In the genomic region with DNA sequence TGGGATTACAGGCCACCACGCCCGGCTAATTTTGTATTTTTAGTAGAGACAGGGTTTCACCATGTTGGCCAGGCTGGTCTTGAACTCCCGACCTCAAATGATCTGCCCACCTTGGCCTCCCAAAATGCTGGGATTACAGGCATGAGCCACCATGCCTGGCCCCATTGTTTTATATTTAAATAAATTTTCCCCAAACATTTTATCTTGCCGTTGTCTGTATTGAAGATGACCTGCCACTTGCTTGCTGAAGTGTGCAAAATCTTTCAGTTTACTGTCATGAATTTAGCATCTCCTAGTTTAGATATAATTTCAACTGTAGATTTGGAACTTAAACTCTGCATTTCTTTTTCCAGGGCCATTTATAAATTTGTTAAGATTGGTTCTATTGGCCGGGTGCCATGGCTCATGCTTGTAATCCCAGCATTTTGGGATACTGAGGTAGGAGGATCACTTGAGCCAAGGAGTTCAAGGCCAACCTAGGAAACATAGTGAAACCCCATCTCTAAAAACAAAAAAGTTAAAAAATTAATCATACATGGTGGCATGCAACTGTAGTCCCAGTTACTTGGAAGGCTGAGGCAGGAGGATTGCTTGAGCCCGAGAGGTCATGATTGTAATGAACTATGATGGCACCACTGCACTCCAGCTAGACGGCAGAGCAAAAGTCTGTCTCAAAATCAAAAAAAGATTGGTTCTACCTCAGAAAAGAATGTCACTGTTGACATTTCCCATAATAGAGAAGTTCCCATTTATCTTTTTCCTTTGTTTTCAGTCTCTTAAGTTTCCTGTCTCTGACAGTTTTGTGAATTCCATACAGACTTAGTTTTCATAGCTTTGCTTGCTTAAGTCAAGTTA, we compare ENCODE assay signal across 12 cellular contexts.
DNase-seq lines count a peak whose midpoint lies in the region; ATAC-seq and TF ChIP-seq lines count a peak whose summit lies in the region.
"Had no signal": no experiment of that assay in that cellular context is flagged by ENCODE, and none has a peak within 500 bp of the region (broad histone marks: within the 10 kb centered on the region; RNA-seq: fewer than 3 reads in every experiment).

No MANE protein-coding gene starts in this region.

- no peak for TF ChIP-seq EP300 in stomach (IDR thresholded peaks at IDR 0.05)

- no peaks in the 10 kb centered on the region for H3K27me3 ChIP-seq in stomach
- H3K27me3 ChIP-seq: right atrium auricular region had no signal

- intact Hi-C loops in stomach (cut with DNase I; ENCODE audit: low total_unique reads), result no loop called here

- H3K4me1 ChIP-seq in stomach, result peaks cover 12 to 40% (median 17%) of the 10 kb centered on the region in 4 donors

- no peak overlapping the region for H3K4me3 Mint-ChIP-seq in activated CD8-positive, alpha-beta memory T cell treated with anti-CD3 and anti-CD28 coated beads, Interleukin-2, amount 10 ng/mL, durations not matched to agents 7 days and 5 days
- peak overlapping the region; percentile 9 for H3K4me3 Mint-ChIP-seq in activated T-helper 17 cell treated with anti-CD3 and anti-CD28 coated beads, Interleukin-2, amount 50 U/mL, for 72 hours
- H3K4me3 Mint-ChIP-seq: activated naive CD8-positive, alpha-beta T cell treated with anti-CD3 and anti-CD28 coated beads, Interleukin-2, amount 10 ng/mL, durations not matched to agents 7 days and 5 days had no signal

- CTCF ChIA-PET in activated CD8-positive, alpha-beta memory T cell treated with anti-CD3 and anti-CD28 coated beads, Interleukin-2, amount 10 ng/mL, durations not matched to agents 7 days and 5 days (lab: Charles Lee), result interaction anchor here (0.6 to 1.3 kb wide), 2 partner anchors 26 to 30 kb away, joined by 3 to 4 read pairs; no protein-coding TSS in a partner anchor

- no peak for ATAC-seq in activated CD8-positive, alpha-beta memory T cell treated with anti-CD3 and anti-CD28 coated beads, Interleukin-2, amount 10 ng/mL, durations not matched to agents 7 days and 5 days
- no peak for ATAC-seq in activated T-helper 17 cell treated with anti-CD3 and anti-CD28 coated beads, Interleukin-2, amount 50 U/mL, for 72 hours (replicated peaks)
- no peak for ATAC-seq in GM21619 (IDR thresholded peaks at IDR 0.05; ENCODE audit: unreplicated experiment)
- ATAC-seq: left lobe of liver had no signal

- no peak for TF ChIP-seq CTCF in stomach (IDR thresholded peaks at IDR 0.05)

- no peaks in the 10 kb centered on the region for H3K9me3 ChIP-seq in stomach
- H3K9me3 ChIP-seq: right atrium auricular region had no signal

- H3K4me3 ChIP-seq in stomach, result no peak overlapping the region
- H3K4me3 ChIP-seq: right atrium auricular region had no signal

- H3K27ac ChIP-seq in stomach, result peak overlapping the region in 3 of 5 donors; percentile 18 to 96 (median 89)
- H3K27ac ChIP-seq: right atrium auricular region had no signal

- no peak for DNase-seq in activated CD8-positive, alpha-beta memory T cell treated with anti-CD3 and anti-CD28 coated beads, Interleukin-2, amount 10 ng/mL, durations not matched to agents 7 days and 5 days
- no peak for DNase-seq in activated CD8-positive, alpha-beta memory T cell treated with anti-CD3 and anti-CD28 coated beads, Interleukin-2, amount 50 U/mL, for 4 hours
- DNase-seq in kidney glomerular epithelial cell (lab: John Stamatoyannopoulos, UW) (peak; percentile 70), stomach (no peak), AG08396 (ENCODE audit: low spot score) (no peak), mucosa of gallbladder (ENCODE audit: low spot score) (no peak)
- DNase-seq: activated naive CD8-positive, alpha-beta T cell treated with anti-CD3 and anti-CD28 coated beads, Interleukin-2, amount 10 ng/mL, durations not matched to agents 7 days and 5 days; NCI-H1105 treated with DMSO at 0.1 percent for 48 hours had no signal

- TF ChIP-seq POLR2A in stomach (IDR thresholded peaks at IDR 0.05), result no peak

- no peaks in the 10 kb centered on the region for H3K9me3 Mint-ChIP-seq in activated CD8-positive, alpha-beta memory T cell treated with anti-CD3 and anti-CD28 coated beads, Interleukin-2, amount 10 ng/mL, durations not matched to agents 7 days and 5 days (ENCODE audit: low read depth)
- no peaks in the 10 kb centered on the region for H3K9me3 Mint-ChIP-seq in activated T-helper 17 cell treated with anti-CD3 and anti-CD28 coated beads, Interleukin-2, amount 50 U/mL, for 72 hours
- H3K9me3 Mint-ChIP-seq: activated naive CD8-positive, alpha-beta T cell treated with anti-CD3 and anti-CD28 coated beads, Interleukin-2, amount 10 ng/mL, durations not matched to agents 7 days and 5 days had no signal

- H3K36me3 ChIP-seq in stomach, result peaks cover 0 to 11% (median 4%) of the 10 kb centered on the region in 4 donors
- H3K36me3 ChIP-seq: right atrium auricular region had no signal

- H3K27ac Mint-ChIP-seq in activated CD8-positive, alpha-beta memory T cell treated with anti-CD3 and anti-CD28 coated beads, Interleukin-2, amount 10 ng/mL, durations not matched to agents 7 days and 5 days, result peak overlapping the region; percentile 32
- peak overlapping the region; percentile 26 for H3K27ac Mint-ChIP-seq in activated T-helper 17 cell treated with anti-CD3 and anti-CD28 coated beads, Interleukin-2, amount 50 U/mL, for 72 hours
- H3K27ac Mint-ChIP-seq: activated naive CD8-positive, alpha-beta T cell treated with anti-CD3 and anti-CD28 coated beads, Interleukin-2, amount 10 ng/mL, durations not matched to agents 7 days and 5 days had no signal

- H3K27me3 Mint-ChIP-seq in activated CD8-positive, alpha-beta memory T cell treated with anti-CD3 and anti-CD28 coated beads, Interleukin-2, amount 10 ng/mL, durations not matched to agents 7 days and 5 days, result no peaks in the 10 kb centered on the region
- H3K27me3 Mint-ChIP-seq in activated T-helper 17 cell treated with anti-CD3 and anti-CD28 coated beads, Interleukin-2, amount 50 U/mL, for 72 hours, result no peaks in the 10 kb centered on the region
- H3K27me3 Mint-ChIP-seq: activated naive CD8-positive, alpha-beta T cell treated with anti-CD3 and anti-CD28 coated beads, Interleukin-2, amount 10 ng/mL, durations not matched to agents 7 days and 5 days had no signal

- WGBS in stomach, 5 donors, result 88 to 94% (median 93%) methylated on average over 7 of the region's 7 CpGs

- peaks cover 31% of the 10 kb centered on the region for H3K36me3 Mint-ChIP-seq in activated CD8-positive, alpha-beta memory T cell treated with anti-CD3 and anti-CD28 coated beads, Interleukin-2, amount 10 ng/mL, durations not matched to agents 7 days and 5 days
- H3K36me3 Mint-ChIP-seq in activated T-helper 17 cell treated with anti-CD3 and anti-CD28 coated beads, Interleukin-2, amount 50 U/mL, for 72 hours (ENCODE audit: low read depth), result peaks cover 81% of the 10 kb centered on the region

- H3K4me1 Mint-ChIP-seq in activated CD8-positive, alpha-beta memory T cell treated with anti-CD3 and anti-CD28 coated beads, Interleukin-2, amount 10 ng/mL, durations not matched to agents 7 days and 5 days, result peaks cover 45% of the 10 kb centered on the region
- H3K4me1 Mint-ChIP-seq in activated T-helper 17 cell treated with anti-CD3 and anti-CD28 coated beads, Interleukin-2, amount 50 U/mL, for 72 hours, result peaks cover 5% of the 10 kb centered on the region
